ENCODE assay signal across 8 cellular contexts in the genomic region with DNA sequence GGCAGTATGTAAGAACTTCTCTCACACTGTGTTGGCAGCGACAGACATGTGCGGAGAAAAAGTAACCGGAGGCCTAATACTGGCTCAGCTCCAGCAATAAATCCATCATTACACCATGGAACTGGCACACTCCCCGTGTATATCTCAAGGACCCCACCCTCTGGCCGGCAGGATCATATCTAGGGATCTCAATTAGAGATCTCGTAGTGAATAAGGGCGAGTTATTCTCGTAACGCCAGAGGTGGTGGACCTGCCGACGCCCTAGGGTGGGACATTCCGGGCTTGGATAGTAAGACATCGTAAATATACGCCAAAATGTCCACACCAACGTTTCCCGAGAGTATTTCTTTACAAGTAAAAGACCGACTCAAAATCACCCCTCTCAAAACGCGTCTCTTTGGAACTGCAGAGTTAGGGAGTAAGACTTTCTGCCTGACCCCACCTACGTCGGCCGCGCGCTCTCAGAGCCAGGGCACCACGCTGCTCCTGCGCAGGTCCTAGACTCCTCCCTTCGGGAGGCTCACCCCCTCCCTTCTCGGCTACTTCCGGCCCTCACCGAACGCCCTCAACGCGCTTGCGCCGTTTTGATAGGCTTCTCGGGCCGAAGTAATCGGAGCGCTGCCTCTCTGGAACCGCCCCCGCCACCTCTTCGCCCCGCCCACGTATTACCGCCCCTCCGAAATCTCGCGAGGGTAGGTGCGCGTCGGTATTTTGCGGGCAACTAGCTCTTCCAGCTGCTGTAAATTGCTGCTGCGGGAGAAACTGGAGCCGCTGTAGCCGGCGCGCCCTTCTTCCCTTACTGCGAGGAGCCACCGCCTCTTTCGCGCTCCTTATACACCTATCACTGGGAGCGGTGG. TPM values are rescaled to one million over a fixed set of nuclear protein-coding genes. Genes with fewer than 3 reads are reported as not detected.
A peak's percentile ranks its signal among the peaks of the same experiment; 100 is the strongest.
DNase-seq lines count a peak whose midpoint lies in the region; ATAC-seq and TF ChIP-seq lines count a peak whose summit lies in the region.

A gene with protein sequence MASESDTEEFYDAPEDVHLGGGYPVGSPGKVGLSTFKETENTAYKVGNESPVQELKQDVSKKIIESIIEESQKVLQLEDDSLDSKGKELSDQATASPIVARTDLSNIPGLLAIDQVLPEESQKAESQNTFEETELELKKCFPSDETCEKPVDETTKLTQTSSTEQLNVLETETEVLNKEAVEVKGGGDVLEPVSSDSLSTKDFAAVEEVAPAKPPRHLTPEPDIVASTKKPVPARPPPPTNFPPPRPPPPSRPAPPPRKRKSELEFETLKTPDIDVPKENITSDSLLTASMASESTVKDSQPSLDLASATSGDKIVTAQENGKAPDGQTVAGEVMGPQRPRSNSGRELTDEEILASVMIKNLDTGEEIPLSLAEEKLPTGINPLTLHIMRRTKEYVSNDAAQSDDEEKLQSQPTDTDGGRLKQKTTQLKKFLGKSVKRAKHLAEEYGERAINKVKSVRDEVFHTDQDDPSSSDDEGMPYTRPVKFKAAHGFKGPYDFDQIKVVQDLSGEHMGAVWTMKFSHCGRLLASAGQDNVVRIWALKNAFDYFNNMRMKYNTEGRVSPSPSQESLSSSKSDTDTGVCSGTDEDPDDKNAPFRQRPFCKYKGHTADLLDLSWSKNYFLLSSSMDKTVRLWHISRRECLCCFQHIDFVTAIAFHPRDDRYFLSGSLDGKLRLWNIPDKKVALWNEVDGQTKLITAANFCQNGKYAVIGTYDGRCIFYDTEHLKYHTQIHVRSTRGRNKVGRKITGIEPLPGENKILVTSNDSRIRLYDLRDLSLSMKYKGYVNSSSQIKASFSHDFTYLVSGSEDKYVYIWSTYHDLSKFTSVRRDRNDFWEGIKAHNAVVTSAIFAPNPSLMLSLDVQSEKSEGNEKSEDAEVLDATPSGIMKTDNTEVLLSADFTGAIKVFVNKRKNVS (plus strand): TSS at position 706 of the 857 bp plus-strand sequence. CDS start 398 bp downstream, outside the sequence.

- H3K27ac ChIP-seq in ascending aorta (peak within 1 kb of the TSS; percentile 94 to 95), right atrium auricular region (peak within 1 kb of the TSS; percentile 88 to 95), uterus (peak within 1 kb of the TSS; percentile 93 to 95)

- H3K27me3 Mint-ChIP-seq in T-helper 2 cell treated with Interferon-gamma antibody and Interleukin-4, amounts not matched to agents 5 μg/mL and 100 μg/mL, for 36 hours (ENCODE audit: low read depth) = no peaks in the 10 kb centered on the region

- H3K9me3 ChIP-seq in ascending aorta (no peaks in the 10 kb centered on the region), right atrium auricular region (no peaks in the 10 kb centered on the region), uterus (no peaks in the 10 kb centered on the region)

- no peaks in the 10 kb centered on the region for H3K9me3 Mint-ChIP-seq in T-helper 2 cell treated with Interferon-gamma antibody and Interleukin-4, amounts not matched to agents 5 μg/mL and 100 μg/mL, for 36 hours

- peaks cover 0 to 3% of the 10 kb centered on the region in 2 donors for H3K4me1 ChIP-seq in ascending aorta
- H3K4me1 ChIP-seq in right atrium auricular region = peaks cover 0 to 17% of the 10 kb centered on the region in 2 donors
- no peaks in the 10 kb centered on the region for H3K4me1 ChIP-seq in uterus

- intact Hi-C loops in ascending aorta (cut with DNase I) = loop anchor here (5.0 to 10.0 kb wide), 4 partner anchors 231 to 1509 kb away; a partner anchor contains a TSS
- intact Hi-C loops in uterus (cut with DNase I; ENCODE audit: low total_unique reads) = no loop called here

- H3K36me3 ChIP-seq in ascending aorta = no peaks in the 10 kb centered on the region
- no peaks in the 10 kb centered on the region for H3K36me3 ChIP-seq in right atrium auricular region
- no peaks in the 10 kb centered on the region for H3K36me3 ChIP-seq in uterus

- H3K4me1 Mint-ChIP-seq in T-helper 2 cell treated with Interferon-gamma antibody and Interleukin-4, amounts not matched to agents 5 μg/mL and 100 μg/mL, for 36 hours (ENCODE audit: low read depth) = peaks cover 29% of the 10 kb centered on the region

- H3K36me3 Mint-ChIP-seq in T-helper 2 cell treated with Interferon-gamma antibody and Interleukin-4, amounts not matched to agents 5 μg/mL and 100 μg/mL, for 36 hours (ENCODE audit: low read depth) = no peaks in the 10 kb centered on the region

- peak; percentile 94 to 95 for DNase-seq in NCI-H1930 (lab: John Stamatoyannopoulos, UW)
- DNase-seq in T-helper 2 cell treated with Interferon-gamma antibody and Interleukin-4, amounts not matched to agents 5 μg/mL and 100 μg/mL, for 36 hours (ENCODE audit: low spot score) = peak; percentile 90
- peak; percentile 77 to 96 for DNase-seq in ascending aorta (ENCODE audit: low spot score in 2 of 2)
- peak; percentile 91 for DNase-seq in right atrium auricular region (ENCODE audit: low spot score)
- peak; percentile 69 for DNase-seq in pulmonary artery endothelial cell (ENCODE audit: low read depth, low spot score)
- DNase-seq in uterus = peak; percentile 93 to 94

- ATAC-seq in GM18502 (IDR thresholded peaks at IDR 0.05; ENCODE audit: poor library complexity, unreplicated experiment) (peak; percentile 88), HG02970 (IDR thresholded peaks at IDR 0.05; ENCODE audit: low FRiP score, unreplicated experiment) (peak; percentile 92)

- H3K4me3 ChIP-seq in ascending aorta = peak within 1 kb of the TSS; percentile 69 to 89
- peak within 1 kb of the TSS; percentile 53 to 67 for H3K4me3 ChIP-seq in right atrium auricular region
- peak within 1 kb of the TSS; percentile 64 to 69 for H3K4me3 ChIP-seq in uterus

- TF ChIP-seq POLR2A in uterus (IDR thresholded peaks at IDR 0.05) = peak; percentile 51 to 67

- peak within 1 kb of the TSS; percentile 97 for H3K4me3 Mint-ChIP-seq in T-helper 2 cell treated with Interferon-gamma antibody and Interleukin-4, amounts not matched to agents 5 μg/mL and 100 μg/mL, for 36 hours

- TF ChIP-seq CTCF in ascending aorta (IDR thresholded peaks at IDR 0.05) (no peak), right atrium auricular region (IDR thresholded peaks at IDR 0.05) (no peak), uterus (IDR thresholded peaks at IDR 0.05) (no peak)

- H3K27me3 ChIP-seq in ascending aorta (no peaks in the 10 kb centered on the region), right atrium auricular region (no peaks in the 10 kb centered on the region), uterus (no peaks in the 10 kb centered on the region)

- H3K27ac Mint-ChIP-seq in T-helper 2 cell treated with Interferon-gamma antibody and Interleukin-4, amounts not matched to agents 5 μg/mL and 100 μg/mL, for 36 hours = peak within 1 kb of the TSS; percentile 98

RNA-seq across cellular contexts. Expression of the gene that starts here (rescaled TPM):
- total RNA-seq in ascending aorta (5.9 TPM), right atrium auricular region (10 to 100 TPM; 13.9 to 14.7 TPM), pulmonary artery endothelial cell (11.4 and 13.6 TPM in 2 replicates), uterus (10 to 100 TPM; 11.5 to 26.4 (median 18.4) TPM)

Comparison
In these comparisons a context has a peak if more than half of its experiments do, and no peak if none do; other contexts are left out.
1. Peak in every context shown above with its lines: DNase-seq, ATAC-seq, H3K4me3 ChIP-seq and H3K27ac ChIP-seq.